ENCODE assay signal across 1 cellular context in the genomic region with DNA sequence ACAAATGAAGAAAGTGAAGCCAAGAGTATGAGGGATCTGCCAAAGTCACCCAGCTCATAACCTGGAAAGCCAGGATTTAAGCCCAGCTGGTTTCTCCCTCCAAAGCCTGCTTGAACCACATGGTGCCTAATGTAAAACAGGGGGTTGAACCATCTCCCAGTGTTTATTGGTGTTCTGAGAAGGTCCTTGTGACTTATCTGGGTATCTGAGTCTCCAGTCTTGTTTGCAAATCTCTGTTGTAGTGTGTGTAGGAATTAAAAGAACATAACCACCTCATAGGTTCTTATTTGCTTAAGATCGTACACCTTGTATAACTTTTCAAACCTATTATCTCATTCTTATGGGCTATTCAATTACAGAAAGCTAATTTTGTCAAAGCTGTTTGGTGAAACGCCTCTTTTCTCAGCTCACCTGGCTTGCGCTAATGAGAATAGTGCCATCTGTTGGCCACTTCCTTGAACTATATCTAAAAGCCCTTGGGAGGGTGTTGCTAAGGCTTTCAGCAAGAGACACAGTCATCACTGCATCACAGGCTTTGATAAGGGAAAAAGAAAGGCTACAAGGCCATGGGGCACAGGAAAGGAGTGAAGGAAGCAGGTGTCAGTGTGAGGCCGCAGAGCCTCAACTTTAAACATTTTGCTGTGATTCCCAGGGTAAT.
TF ChIP-seq lines count a peak whose summit lies in the region.

No MANE protein-coding gene starts in this region.

TF ChIP-seq in HepG2, 621 proteins besides CTCF, POLR2A, EP300 and RAD21:
- peak; percentile 34; the same call in 1 of the 2 replicates for TF ChIP-seq STAG1 (CRISPR knock-in tag; IDR thresholded peaks at IDR 0.05)
- peak; percentile 40; the same call in 1 of the 2 replicates for TF ChIP-seq SMC3 (IDR thresholded peaks at IDR 0.05; ENCODE audit: low read length)
- TF ChIP-seq, protein P1, sequence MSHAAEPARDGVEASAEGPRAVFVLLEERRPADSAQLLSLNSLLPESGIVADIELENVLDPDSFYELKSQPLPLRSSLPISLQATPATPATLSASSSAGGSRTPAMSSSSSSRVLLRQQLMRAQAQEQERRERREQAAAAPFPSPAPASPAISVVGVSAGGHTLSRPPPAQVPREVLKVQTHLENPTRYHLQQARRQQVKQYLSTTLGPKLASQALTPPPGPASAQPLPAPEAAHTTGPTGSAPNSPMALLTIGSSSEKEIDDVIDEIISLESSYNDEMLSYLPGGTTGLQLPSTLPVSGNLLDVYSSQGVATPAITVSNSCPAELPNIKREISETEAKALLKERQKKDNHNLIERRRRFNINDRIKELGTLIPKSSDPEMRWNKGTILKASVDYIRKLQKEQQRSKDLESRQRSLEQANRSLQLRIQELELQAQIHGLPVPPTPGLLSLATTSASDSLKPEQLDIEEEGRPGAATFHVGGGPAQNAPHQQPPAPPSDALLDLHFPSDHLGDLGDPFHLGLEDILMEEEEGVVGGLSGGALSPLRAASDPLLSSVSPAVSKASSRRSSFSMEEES (CRISPR knock-in tag; IDR thresholded peaks at IDR 0.05): no peak
